In genomic region chr17:59853168-59853918, GRCh38 we compare ENCODE assay signal across 8 cellular contexts. TPM values are rescaled to one million over a fixed set of nuclear protein-coding genes. Genes with fewer than 3 reads are reported as not detected.
DNase-seq lines count a peak whose midpoint lies in the region; ATAC-seq and TF ChIP-seq lines count a peak whose summit lies in the region.

No MANE protein-coding gene starts in this region.

- peak overlapping the region; percentile 52 for H3K4me3 Mint-ChIP-seq in T-helper 17 cell

- no peaks in the 10 kb centered on the region for H3K36me3 Mint-ChIP-seq in T-helper 17 cell (ENCODE audit: low read depth)

- ATAC-seq in T-helper 17 cell = peak; percentile 93
- peak; percentile 40 to 44 for ATAC-seq in lower lobe of right lung
- ATAC-seq in upper lobe of left lung (ENCODE audit: low FRiP score in 2 of 2) = peak; percentile 40 to 70
- no peak for ATAC-seq in GM18505 (IDR thresholded peaks at IDR 0.05; ENCODE audit: unreplicated experiment)

- TF ChIP-seq EP300 in upper lobe of left lung (IDR thresholded peaks at IDR 0.05) = peak in 2 of 4 donors; percentile 7 to 27

- peak; percentile 97 for DNase-seq in EH (ENCODE audit: low read depth)
- DNase-seq in HT1080 (ENCODE audit: low read depth) = peak; percentile 96
- DNase-seq in T-helper 17 cell = peak; percentile 19 to 37 (median 34)
- DNase-seq in brain pericyte (ENCODE audit: low read depth, low spot score) = peak; percentile 69
- no peak for DNase-seq in lower lobe of right lung
- DNase-seq in upper lobe of left lung = no peak
- DNase-seq in GDM1 (lab: John Stamatoyannopoulos, UW) = no peak

- H3K27ac ChIP-seq in lower lobe of right lung = peak overlapping the region; percentile 4
- H3K27ac ChIP-seq in upper lobe of left lung = peak overlapping the region; percentile 38 to 76 (median 62)

- H3K4me1 ChIP-seq in lower lobe of right lung (peaks cover 72% of the 10 kb centered on the region), upper lobe of left lung (peaks cover 34 to 54% (median 52%) of the 10 kb centered on the region in 4 donors)

- H3K27me3 Mint-ChIP-seq in T-helper 17 cell = no peaks in the 10 kb centered on the region

- H3K27me3 ChIP-seq in lower lobe of right lung (ENCODE audit: low read depth) (no peaks in the 10 kb centered on the region), upper lobe of left lung (no peaks in the 10 kb centered on the region)

- TF ChIP-seq POLR2A in upper lobe of left lung (IDR thresholded peaks at IDR 0.05) (no peak), GM18505 (IDR thresholded peaks at IDR 0.05; ENCODE audit: borderline replicate concordance, extremely low read depth, insufficient read depth, insufficient read length) (no peak)

- H3K27ac Mint-ChIP-seq in T-helper 17 cell = peak overlapping the region; percentile 66

- whole genome bisulfite sequencing in upper lobe of left lung, 2 donors = 70 to 76% methylated on average over 11 to 14 of the region's 14 CpGs

- H3K9me3 ChIP-seq in T-helper 17 cell (ENCODE audit: control insufficient read depth, low read length, poor library complexity, severe bottlenecking) = no peaks in the 10 kb centered on the region
- no peaks in the 10 kb centered on the region for H3K9me3 ChIP-seq in lower lobe of right lung
- no peaks in the 10 kb centered on the region for H3K9me3 ChIP-seq in upper lobe of left lung

- H3K4me1 Mint-ChIP-seq in T-helper 17 cell = peaks cover 27% of the 10 kb centered on the region

- TF ChIP-seq CTCF in lower lobe of right lung (IDR thresholded peaks at IDR 0.05) (peak; percentile 35), upper lobe of left lung (IDR thresholded peaks at IDR 0.05) (peak in 3 of 6 experiments; percentile 30 to 49 (median 32))

- no peaks in the 10 kb centered on the region for H3K36me3 ChIP-seq in lower lobe of right lung
- no peaks in the 10 kb centered on the region for H3K36me3 ChIP-seq in upper lobe of left lung

- intact Hi-C loops in lower lobe of right lung (cut with DNase I) = no loop called here

- no peak overlapping the region for H3K4me3 ChIP-seq in lower lobe of right lung
- H3K4me3 ChIP-seq in upper lobe of left lung = no peak overlapping the region

RNA-seq across cellular contexts. Expression of gene TUBD1, which starts 39.4 kb away (rescaled TPM):
- total RNA-seq in HT1080 (2014; rRNA removed; shearing (Covaris generic)) = 3.5 and 6.1 TPM in 2 replicates
- 3.4 and 4.0 TPM in 2 replicates for polyA plus RNA-seq in HT1080 (2015; cell fraction: cytosol; rRNA removed)
- polyA plus RNA-seq in HT1080 (2015; cell fraction: nucleus; rRNA removed) = 7.1 TPM in 2 replicates
- total RNA-seq in T-helper 17 cell (1 to 10 TPM; 6.3 to 8.6 TPM), lower lobe of right lung (14.7 TPM), upper lobe of left lung (10 to 100 TPM in 1 of 6 donors, 1 to 10 TPM in 5; 3.1 to 52.4 (median 7.6) TPM)

RNA-seq across cellular contexts. Expression of gene RPS6KB1, which starts 39.6 kb away (rescaled TPM):
- total RNA-seq in HT1080 (2014; rRNA removed; shearing (Covaris generic)) = 16.4 and 16.8 TPM in 2 replicates
- 10.8 and 13.7 TPM in 2 replicates for polyA plus RNA-seq in HT1080 (2015; cell fraction: cytosol; rRNA removed)
- polyA plus RNA-seq in HT1080 (2015; cell fraction: nucleus; rRNA removed) = 22.5 and 23.0 TPM in 2 replicates
- total RNA-seq in T-helper 17 cell (100 to 1,000 TPM in 1 of 2 donors, 10 to 100 TPM in 1; 86.6 to 105 TPM), lower lobe of right lung (29.0 TPM), upper lobe of left lung (10 to 100 TPM; 13.1 to 60.8 (median 30.3) TPM)

Comparison
In these comparisons a context has a peak if more than half of its experiments do, and no peak if none do; other contexts are left out.
1. DNase-seq: peak in EH (single experiment), HT1080 (single experiment), T-helper 17 cell (3 of 3) and brain pericyte (single experiment); none in lower lobe of right lung (single experiment), upper lobe of left lung (0 of 2) and GDM1 (single experiment).